Comparison of ENCODE assay signal across 1 cellular context in the genomic region with DNA sequence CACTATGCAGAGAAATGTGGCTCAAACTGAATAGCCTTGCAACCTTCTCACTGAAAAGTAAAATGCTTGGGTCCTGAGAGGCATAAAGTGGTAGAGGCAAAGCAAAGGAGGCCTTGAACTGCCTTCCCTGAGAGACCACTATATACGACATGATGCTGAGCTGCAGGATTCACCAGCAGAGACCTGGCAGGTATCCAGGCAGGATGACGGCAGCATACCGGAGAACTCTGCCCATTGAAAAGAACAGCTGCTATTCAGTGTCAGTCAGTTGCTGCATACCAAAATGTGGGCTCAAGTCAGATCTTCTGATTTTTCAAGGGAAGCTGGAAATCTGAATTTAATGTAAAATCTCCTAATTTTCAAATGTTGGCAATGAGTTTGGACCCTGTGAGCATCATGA.
TF ChIP-seq lines count a peak whose summit lies in the region.

No MANE protein-coding gene starts in this region.

TF ChIP-seq in HepG2, 621 proteins besides CTCF, POLR2A, EP300 and RAD21 (continued from another document):
- TF ChIP-seq KIAA2018 (CRISPR knock-in tag; IDR thresholded peaks at IDR 0.05; ENCODE audit: borderline replicate concordance) (no peak), TIGD3 (CRISPR knock-in tag; IDR thresholded peaks at IDR 0.05; ENCODE audit: borderline replicate concordance) (no peak), ZNF776 (CRISPR knock-in tag; IDR thresholded peaks at IDR 0.05) (no peak)
